Comparison of ENCODE assay signal across 8 cellular contexts in genomic region chr7:155002411-155003214, GRCh38. TPM values are rescaled to one million over a fixed set of nuclear protein-coding genes. Genes with fewer than 3 reads are reported as not detected.
DNase-seq lines count a peak whose midpoint lies in the region; ATAC-seq and TF ChIP-seq lines count a peak whose summit lies in the region.

Gene PAXIP1, minus strand, starts transcription at chr7:155003124. Its CDS starts 195 bp downstream, at chr7:155002929.

- H3K27ac Mint-ChIP-seq in activated naive CD8-positive, alpha-beta T cell treated with anti-CD3 and anti-CD28 coated beads, Interleukin-2, amount 50 U/mL, for 24 hours: peak within 1 kb of the TSS; percentile 96

- under 1% methylated on average over 128 of the region's 128 CpGs for WGBS in right cardiac atrium

- peaks cover 18% of the 10 kb centered on the region for H3K4me1 Mint-ChIP-seq in activated naive CD8-positive, alpha-beta T cell treated with anti-CD3 and anti-CD28 coated beads, Interleukin-2, amount 50 U/mL, for 24 hours

- H3K9me3 ChIP-seq in right cardiac atrium (ENCODE audit: control insufficient read depth, low read length): no peaks in the 10 kb centered on the region

- no peaks in the 10 kb centered on the region for H3K9me3 Mint-ChIP-seq in activated naive CD8-positive, alpha-beta T cell treated with anti-CD3 and anti-CD28 coated beads, Interleukin-2, amount 50 U/mL, for 24 hours

- no peaks in the 10 kb centered on the region for H3K27me3 Mint-ChIP-seq in activated naive CD8-positive, alpha-beta T cell treated with anti-CD3 and anti-CD28 coated beads, Interleukin-2, amount 50 U/mL, for 24 hours

- peak within 1 kb of the TSS; percentile 95 for H3K4me3 Mint-ChIP-seq in activated naive CD8-positive, alpha-beta T cell treated with anti-CD3 and anti-CD28 coated beads, Interleukin-2, amount 50 U/mL, for 24 hours

- ATAC-seq in GM19372 (IDR thresholded peaks at IDR 0.05; ENCODE audit: low read depth, unreplicated experiment) (peak; percentile 65), HG03457 (IDR thresholded peaks at IDR 0.05; ENCODE audit: unreplicated experiment) (peak; percentile 45), right cardiac atrium (peak; percentile 77 to 84)
- ATAC-seq in activated naive CD8-positive, alpha-beta T cell treated with anti-CD3 and anti-CD28 coated beads, Interleukin-2, amount 50 U/mL, for 24 hours: peak; percentile 64

- H3K27me3 ChIP-seq in right cardiac atrium (ENCODE audit: control insufficient read depth, insufficient read depth): no peaks in the 10 kb centered on the region

- intact Hi-C loops in right cardiac atrium (cut with DNase I): no loop called here

- DNase-seq in DMS 273 (lab: John Stamatoyannopoulos, UW; ENCODE audit: unreplicated experiment) (peak; percentile 93), right cardiac atrium (peak; percentile 40 to 82 (median 74)), renal cortical epithelial cell (ENCODE audit: low read depth) (no peak), mesenteric fat pad (ENCODE audit: low spot score) (no peak)
- peak; percentile 49 for DNase-seq in activated naive CD8-positive, alpha-beta T cell treated with anti-CD3 and anti-CD28 coated beads, Interleukin-2, amount 50 U/mL, for 24 hours

- peaks cover 25% of the 10 kb centered on the region for H3K36me3 Mint-ChIP-seq in activated naive CD8-positive, alpha-beta T cell treated with anti-CD3 and anti-CD28 coated beads, Interleukin-2, amount 50 U/mL, for 24 hours (ENCODE audit: low read depth)

- H3K27ac ChIP-seq in right cardiac atrium (ENCODE audit: low read length): peak within 1 kb of the TSS; percentile 84

- H3K4me3 ChIP-seq in right cardiac atrium (ENCODE audit: low read length): peak within 1 kb of the TSS; percentile 96

- H3K4me1 ChIP-seq in right cardiac atrium (ENCODE audit: control insufficient read depth, insufficient read depth, low read length): peaks cover 2% of the 10 kb centered on the region

- TF ChIP-seq POLR2A in Raji (IDR thresholded peaks at IDR 0.05; ENCODE audit: insufficient read depth, low read depth, low read length): peak; percentile 29; the same call in 1 of the 2 replicates

RNA-seq across cellular contexts. Expression of gene PAXIP1, which starts in this region (rescaled TPM):
- total RNA-seq in right cardiac atrium: 1 to 10 TPM; 7.1 to 7.8 (median 7.5) TPM
- 5.3 TPM for polyA plus RNA-seq in right cardiac atrium
- 8.7 and 10.8 TPM in 2 replicates for total RNA-seq in renal cortical epithelial cell
- 9.1 TPM for total RNA-seq in mesenteric fat pad

Comparison
In these comparisons a context has a peak if more than half of its experiments do, and no peak if none do; other contexts are left out.
1. DNase-seq: peak in DMS 273 (single experiment), activated naive CD8-positive, alpha-beta T cell treated with anti-CD3 and anti-CD28 coated beads, Interleukin-2, amount 50 U/mL, for 24 hours (single experiment) and right cardiac atrium (3 of 3); none in renal cortical epithelial cell (single experiment) and mesenteric fat pad (single experiment).
2. Peak in every context shown above with its lines, with median percentiles within 50 percentile points of each other: ATAC-seq.